Comparison of ENCODE assay signal across 19 cellular contexts in the genomic region with DNA sequence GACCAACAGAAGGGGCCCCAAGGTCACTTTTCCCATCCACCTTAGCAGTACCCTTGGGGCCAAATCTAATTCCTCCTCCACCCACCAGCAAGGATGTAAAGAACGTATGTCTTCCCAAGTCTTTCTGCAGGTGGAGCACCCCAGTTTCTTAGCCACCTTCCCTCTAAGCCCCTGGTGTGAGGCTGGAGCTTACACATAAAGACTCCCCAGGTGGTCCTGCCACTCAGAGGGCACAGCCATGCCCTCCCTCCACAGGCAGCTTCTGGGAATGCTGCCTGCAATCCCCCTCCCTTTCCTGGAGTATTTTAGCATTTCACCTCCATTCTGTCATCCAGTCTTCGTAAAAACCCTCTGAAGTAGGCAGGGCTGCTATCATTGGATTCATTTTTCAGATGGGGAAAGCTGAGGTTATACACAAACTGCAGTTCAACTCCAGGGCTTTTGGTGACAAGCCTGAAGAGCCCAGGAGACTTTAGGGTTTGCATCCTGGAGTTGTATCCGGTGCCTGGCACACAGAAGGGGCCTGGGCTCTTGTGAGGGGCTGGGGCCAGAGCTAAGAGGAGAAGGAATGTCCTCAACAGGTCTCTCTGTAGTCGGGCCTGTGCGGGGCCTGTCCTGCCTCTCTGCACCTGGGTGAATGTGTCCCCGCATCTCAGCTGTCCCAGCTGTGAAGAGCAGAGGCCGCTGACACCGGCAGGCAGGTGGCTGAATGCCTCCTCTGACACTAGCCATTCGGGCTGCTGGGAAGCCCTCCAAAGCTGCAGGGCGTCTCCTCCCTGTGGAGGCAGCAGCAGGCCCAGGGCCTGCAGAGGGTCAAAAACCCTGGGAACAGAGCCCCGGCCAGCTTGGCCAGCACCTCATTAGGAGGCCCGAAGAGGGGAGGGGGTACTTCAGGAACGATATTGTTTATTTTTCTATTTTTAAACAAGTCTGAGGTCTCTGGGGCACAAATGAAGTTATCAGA. TPM values are rescaled to one million over a fixed set of nuclear protein-coding genes. Genes with fewer than 3 reads are reported as not detected.
A peak's percentile ranks its signal among the peaks of the same experiment; 100 is the strongest.
DNase-seq lines count a peak whose midpoint lies in the region; ATAC-seq and TF ChIP-seq lines count a peak whose summit lies in the region.
"Had no signal": no experiment of that assay in that cellular context is flagged by ENCODE, and none has a peak within 500 bp of the region (broad histone marks: within the 10 kb centered on the region; RNA-seq: fewer than 3 reads in every experiment).

No MANE protein-coding gene starts in this region.

- intact Hi-C loops in ascending aorta (cut with DNase I) = loop anchor here (5.0 kb wide), 1 partner anchor 69 kb away; no protein-coding TSS in a partner anchor

- H3K27me3 ChIP-seq in ascending aorta (no peaks in the 10 kb centered on the region), thymus (ENCODE audit: control insufficient read depth, insufficient read depth) (no peaks in the 10 kb centered on the region)

- peak overlapping the region; percentile 46 to 57 for H3K27ac ChIP-seq in ascending aorta
- H3K27ac ChIP-seq in thymus (ENCODE audit: low read depth) = peak overlapping the region; percentile 9
- H3K27ac ChIP-seq: psoas muscle had no signal

- 89% methylated on average over 13 of the region's 13 CpGs for WGBS in thymus

- DNase-seq in NCI-H510A (lab: John Stamatoyannopoulos, UW) (peak; percentile 34), NCI-H510A treated with DMSO at 0.1 percent for 48 hours (lab: John Stamatoyannopoulos, UW) (no peak), ascending aorta (ENCODE audit: low spot score in 2 of 2) (no peak), left lobe of liver (ENCODE audit: low spot score) (peak; percentile 42), NCI-H2081 treated with DMSO at 0.1 percent for 48 hours (lab: John Stamatoyannopoulos, UW) (no peak)
- no peak for DNase-seq in activated T-cell treated with anti-CD3 and anti-CD28 coated beads, Interleukin-2, amount 50 U/mL, for 4 hours
- DNase-seq: activated CD8-positive, alpha-beta T cell treated with anti-CD3 and anti-CD28 coated beads for 36 hours; activated naive CD8-positive, alpha-beta T cell treated with anti-CD3 and anti-CD28 coated beads, Interleukin-2, amount 10 ng/mL, durations not matched to agents 7 days and 5 days; dermis blood vessel endothelial cell; DND-41; NCI-H1105; OCI-M1; psoas muscle had no signal

- ATAC-seq in left lobe of liver (peak; percentile 42), GM18870 (IDR thresholded peaks at IDR 0.05; ENCODE audit: unreplicated experiment) (no peak)
- no peak for ATAC-seq in activated T-cell treated with anti-CD3 and anti-CD28 coated beads, Interleukin-2, amount 50 U/mL, for 4 hours
- ATAC-seq: activated CD8-positive, alpha-beta T cell treated with anti-CD3 and anti-CD28 coated beads for 36 hours; psoas muscle had no signal

- peaks cover 19% of the 10 kb centered on the region for H3K4me1 Mint-ChIP-seq in activated T-cell treated with anti-CD3 and anti-CD28 coated beads, Interleukin-2, amount 50 U/mL, for 4 hours (ENCODE audit: low read depth)

- no peaks in the 10 kb centered on the region for H3K36me3 ChIP-seq in ascending aorta
- no peaks in the 10 kb centered on the region for H3K36me3 ChIP-seq in thymus (ENCODE audit: control insufficient read depth, insufficient read depth)

- peaks cover 13% of the 10 kb centered on the region for H3K27me3 Mint-ChIP-seq in activated T-cell treated with anti-CD3 and anti-CD28 coated beads, Interleukin-2, amount 50 U/mL, for 4 hours (ENCODE audit: low read depth)

- H3K4me1 ChIP-seq in ascending aorta = peaks cover 16 to 28% of the 10 kb centered on the region in 2 donors
- H3K4me1 ChIP-seq in thymus (ENCODE audit: control insufficient read depth, insufficient read depth, low read length) = peaks cover 51% of the 10 kb centered on the region
- H3K4me1 ChIP-seq: psoas muscle had no signal

- no peaks in the 10 kb centered on the region for H3K9me3 Mint-ChIP-seq in activated T-cell treated with anti-CD3 and anti-CD28 coated beads, Interleukin-2, amount 50 U/mL, for 4 hours
- H3K9me3 Mint-ChIP-seq: activated CD8-positive, alpha-beta T cell treated with anti-CD3 and anti-CD28 coated beads for 36 hours; activated naive CD8-positive, alpha-beta T cell treated with anti-CD3 and anti-CD28 coated beads, Interleukin-2, amount 10 ng/mL, durations not matched to agents 7 days and 5 days; T-helper 2 cell treated with Interferon-gamma antibody and Interleukin-4, amounts not matched to agents 5 μg/mL and 100 μg/mL, for 36 hours had no signal

- H3K9me3 ChIP-seq in ascending aorta = no peaks in the 10 kb centered on the region
- H3K9me3 ChIP-seq in thymus (ENCODE audit: control insufficient read depth) = no peaks in the 10 kb centered on the region
- H3K9me3 ChIP-seq: psoas muscle had no signal

- H3K4me3 ChIP-seq in ascending aorta (no peak overlapping the region), thymus (ENCODE audit: low read length) (no peak overlapping the region)
- H3K4me3 ChIP-seq: lung, psoas muscle had no signal

- no peak for TF ChIP-seq CTCF in ascending aorta (IDR thresholded peaks at IDR 0.05)

- H3K4me3 Mint-ChIP-seq in activated T-cell treated with anti-CD3 and anti-CD28 coated beads, Interleukin-2, amount 50 U/mL, for 4 hours = no peak overlapping the region
- H3K4me3 Mint-ChIP-seq: activated CD8-positive, alpha-beta T cell treated with anti-CD3 and anti-CD28 coated beads for 36 hours; activated naive CD8-positive, alpha-beta T cell treated with anti-CD3 and anti-CD28 coated beads, Interleukin-2, amount 10 ng/mL, durations not matched to agents 7 days and 5 days; T-helper 2 cell treated with Interferon-gamma antibody and Interleukin-4, amounts not matched to agents 5 μg/mL and 100 μg/mL, for 36 hours had no signal

- H3K36me3 Mint-ChIP-seq in activated T-cell treated with anti-CD3 and anti-CD28 coated beads, Interleukin-2, amount 50 U/mL, for 4 hours (ENCODE audit: insufficient read depth) = no peaks in the 10 kb centered on the region
- H3K36me3 Mint-ChIP-seq: activated naive CD8-positive, alpha-beta T cell treated with anti-CD3 and anti-CD28 coated beads, Interleukin-2, amount 10 ng/mL, durations not matched to agents 7 days and 5 days had no signal

RNA-seq across cellular contexts. Expression of a gene that starts 27.6 kb away (rescaled TPM):
- not detected for total RNA-seq in ascending aorta
- not detected for total RNA-seq in left lobe of liver
- polyA plus RNA-seq in thymus = not detected
- not detected for total RNA-seq in activated T-cell treated with anti-CD3 and anti-CD28 coated beads, Interleukin-2, amount 50 U/mL, for 4 hours
- total RNA-seq: A673; activated CD8-positive, alpha-beta T cell treated with anti-CD3 and anti-CD28 coated beads for 36 hours; activated naive CD8-positive, alpha-beta T cell treated with anti-CD3 and anti-CD28 coated beads, Interleukin-2, amount 10 ng/mL, durations not matched to agents 7 days and 5 days; dermis blood vessel endothelial cell; frontal cortex; psoas muscle had no signal
- polyA plus RNA-seq: lung, psoas muscle had no signal

Comparison
In these comparisons a context has a peak if more than half of its experiments do, and no peak if none do; other contexts are left out.
1. DNase-seq: peak in NCI-H510A (single experiment) and left lobe of liver (single experiment); none in NCI-H510A treated with DMSO at 0.1 percent for 48 hours (single experiment), ascending aorta (0 of 2), activated T-cell treated with anti-CD3 and anti-CD28 coated beads, Interleukin-2, amount 50 U/mL, for 4 hours (single experiment) and NCI-H2081 treated with DMSO at 0.1 percent for 48 hours (single experiment).